Comparison of ENCODE assay signal across 3 cellular contexts in the genomic region with DNA sequence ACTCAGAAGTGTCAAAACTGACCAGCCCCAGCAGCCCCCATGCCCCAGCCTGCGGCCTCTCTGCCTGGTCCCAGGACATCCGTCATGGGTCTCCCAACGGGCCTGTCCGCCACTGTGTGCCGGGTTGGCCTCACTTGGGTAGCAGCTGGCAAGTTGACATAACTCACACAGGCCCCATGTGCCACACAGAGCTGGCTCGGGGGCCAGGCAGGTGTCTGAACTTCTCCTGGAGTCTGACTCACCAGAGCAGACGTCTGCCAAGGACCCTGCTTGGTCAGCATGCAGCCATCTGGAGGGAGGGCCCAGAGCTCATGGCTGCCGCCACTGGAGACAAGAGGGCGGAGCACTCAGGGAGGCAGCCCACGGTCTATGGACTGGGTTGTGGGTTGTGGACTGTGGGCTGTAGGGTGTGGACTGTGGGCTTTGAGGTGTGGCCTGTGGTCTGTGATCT.
TF ChIP-seq lines count a peak whose summit lies in the region.

No MANE protein-coding gene starts in this region.

TF ChIP-seq in SK-N-SH, 30 proteins besides CTCF, POLR2A, EP300 and RAD21:
- TF ChIP-seq TCF12 (IDR thresholded peaks at IDR 0.05) = peak; percentile 68; the same call in 1 of the 2 replicates
- TF ChIP-seq, protein P1, sequence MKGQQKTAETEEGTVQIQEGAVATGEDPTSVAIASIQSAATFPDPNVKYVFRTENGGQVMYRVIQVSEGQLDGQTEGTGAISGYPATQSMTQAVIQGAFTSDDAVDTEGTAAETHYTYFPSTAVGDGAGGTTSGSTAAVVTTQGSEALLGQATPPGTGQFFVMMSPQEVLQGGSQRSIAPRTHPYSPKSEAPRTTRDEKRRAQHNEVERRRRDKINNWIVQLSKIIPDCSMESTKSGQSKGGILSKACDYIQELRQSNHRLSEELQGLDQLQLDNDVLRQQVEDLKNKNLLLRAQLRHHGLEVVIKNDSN (IDR thresholded peaks at IDR 0.05; ENCODE audit: borderline replicate concordance, low read depth) = no peak
TF ChIP-seq in SK-N-SH: peak in this region for 1.

TF ChIP-seq in SK-N-SH treated with all-trans-retinoic acid at 6 μM for 48 hours, 23 proteins besides CTCF, POLR2A, EP300 and RAD21:
- no peak for TF ChIP-seq RARB (CRISPR knock-in tag; IDR thresholded peaks at IDR 0.05)
- TF ChIP-seq ZNF70 (CRISPR knock-in tag; IDR thresholded peaks at IDR 0.05) = no peak
- TF ChIP-seq PPARA (CRISPR knock-in tag; IDR thresholded peaks at IDR 0.05; ENCODE audit: borderline replicate concordance) = no peak
- TF ChIP-seq ISL1 (CRISPR knock-in tag; IDR thresholded peaks at IDR 0.05) = no peak
- TF ChIP-seq GLIS3 (CRISPR knock-in tag; IDR thresholded peaks at IDR 0.05) = no peak
- no peak for TF ChIP-seq CSDC2 (CRISPR knock-in tag; IDR thresholded peaks at IDR 0.05)
- no peak for TF ChIP-seq SNAI2 (CRISPR knock-in tag; IDR thresholded peaks at IDR 0.05)

TF ChIP-seq in HepG2, 621 proteins besides CTCF, POLR2A, EP300 and RAD21:
- TF ChIP-seq ZNF766 (CRISPR knock-in tag; IDR thresholded peaks at IDR 0.05; ENCODE audit: borderline replicate concordance) (no peak), NFKB2 (CRISPR knock-in tag; IDR thresholded peaks at IDR 0.05; ENCODE audit: borderline replicate concordance) (no peak), ZSCAN25 (CRISPR knock-in tag; IDR thresholded peaks at IDR 0.05) (no peak), ZNF777 (CRISPR knock-in tag; IDR thresholded peaks at IDR 0.05) (no peak), NR2F2 (IDR thresholded peaks at IDR 0.05; ENCODE audit: borderline replicate concordance, low read depth) (no peak), SOX13 (IDR thresholded peaks at IDR 0.05) (no peak), SOX13 (CRISPR knock-in tag; conservative IDR thresholded peaks at IDR 0.05 in 1 of 2, IDR thresholded peaks at IDR 0.05 in 1 of 2) (no peak), ZNF343 (CRISPR knock-in tag; IDR thresholded peaks at IDR 0.05) (no peak), ATRX (CRISPR knock-in tag; IDR thresholded peaks at IDR 0.05; ENCODE audit: borderline replicate concordance) (no peak), TBP (CRISPR knock-in tag; IDR thresholded peaks at IDR 0.05) (no peak), ZSCAN20 (CRISPR knock-in tag; IDR thresholded peaks at IDR 0.05; ENCODE audit: borderline replicate concordance) (no peak), ZNF44 (CRISPR knock-in tag; IDR thresholded peaks at IDR 0.05) (no peak)
- TF ChIP-seq, protein P2, sequence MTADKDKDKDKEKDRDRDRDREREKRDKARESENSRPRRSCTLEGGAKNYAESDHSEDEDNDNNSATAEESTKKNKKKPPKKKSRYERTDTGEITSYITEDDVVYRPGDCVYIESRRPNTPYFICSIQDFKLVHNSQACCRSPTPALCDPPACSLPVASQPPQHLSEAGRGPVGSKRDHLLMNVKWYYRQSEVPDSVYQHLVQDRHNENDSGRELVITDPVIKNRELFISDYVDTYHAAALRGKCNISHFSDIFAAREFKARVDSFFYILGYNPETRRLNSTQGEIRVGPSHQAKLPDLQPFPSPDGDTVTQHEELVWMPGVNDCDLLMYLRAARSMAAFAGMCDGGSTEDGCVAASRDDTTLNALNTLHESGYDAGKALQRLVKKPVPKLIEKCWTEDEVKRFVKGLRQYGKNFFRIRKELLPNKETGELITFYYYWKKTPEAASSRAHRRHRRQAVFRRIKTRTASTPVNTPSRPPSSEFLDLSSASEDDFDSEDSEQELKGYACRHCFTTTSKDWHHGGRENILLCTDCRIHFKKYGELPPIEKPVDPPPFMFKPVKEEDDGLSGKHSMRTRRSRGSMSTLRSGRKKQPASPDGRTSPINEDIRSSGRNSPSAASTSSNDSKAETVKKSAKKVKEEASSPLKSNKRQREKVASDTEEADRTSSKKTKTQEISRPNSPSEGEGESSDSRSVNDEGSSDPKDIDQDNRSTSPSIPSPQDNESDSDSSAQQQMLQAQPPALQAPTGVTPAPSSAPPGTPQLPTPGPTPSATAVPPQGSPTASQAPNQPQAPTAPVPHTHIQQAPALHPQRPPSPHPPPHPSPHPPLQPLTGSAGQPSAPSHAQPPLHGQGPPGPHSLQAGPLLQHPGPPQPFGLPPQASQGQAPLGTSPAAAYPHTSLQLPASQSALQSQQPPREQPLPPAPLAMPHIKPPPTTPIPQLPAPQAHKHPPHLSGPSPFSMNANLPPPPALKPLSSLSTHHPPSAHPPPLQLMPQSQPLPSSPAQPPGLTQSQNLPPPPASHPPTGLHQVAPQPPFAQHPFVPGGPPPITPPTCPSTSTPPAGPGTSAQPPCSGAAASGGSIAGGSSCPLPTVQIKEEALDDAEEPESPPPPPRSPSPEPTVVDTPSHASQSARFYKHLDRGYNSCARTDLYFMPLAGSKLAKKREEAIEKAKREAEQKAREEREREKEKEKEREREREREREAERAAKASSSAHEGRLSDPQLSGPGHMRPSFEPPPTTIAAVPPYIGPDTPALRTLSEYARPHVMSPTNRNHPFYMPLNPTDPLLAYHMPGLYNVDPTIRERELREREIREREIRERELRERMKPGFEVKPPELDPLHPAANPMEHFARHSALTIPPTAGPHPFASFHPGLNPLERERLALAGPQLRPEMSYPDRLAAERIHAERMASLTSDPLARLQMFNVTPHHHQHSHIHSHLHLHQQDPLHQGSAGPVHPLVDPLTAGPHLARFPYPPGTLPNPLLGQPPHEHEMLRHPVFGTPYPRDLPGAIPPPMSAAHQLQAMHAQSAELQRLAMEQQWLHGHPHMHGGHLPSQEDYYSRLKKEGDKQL (CRISPR knock-in tag; IDR thresholded peaks at IDR 0.05; ENCODE audit: low read depth) = no peak
